In the genomic region with DNA sequence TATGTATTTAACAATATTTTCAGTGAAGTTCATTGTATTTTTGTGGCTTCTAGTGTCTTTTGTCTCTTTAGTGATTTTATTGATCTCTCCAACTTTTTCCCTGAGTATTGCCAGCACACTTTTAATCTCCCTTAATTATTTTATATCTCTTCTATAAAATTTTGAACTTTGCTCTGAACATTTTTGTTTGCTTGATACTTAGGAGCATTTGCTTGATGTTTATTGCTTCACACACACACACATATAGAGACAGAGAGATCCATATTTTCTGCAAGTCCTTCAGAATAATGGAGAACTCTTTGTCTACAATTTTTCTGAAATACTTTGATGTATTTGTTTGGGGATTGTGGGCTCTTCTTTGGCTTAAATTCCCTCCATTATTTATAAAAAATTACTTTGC, we compare ENCODE assay signal across 16 cellular contexts.
DNase-seq lines count a peak whose midpoint lies in the region; ATAC-seq and TF ChIP-seq lines count a peak whose summit lies in the region.
"Had no signal": no experiment of that assay in that cellular context is flagged by ENCODE, and none has a peak within 500 bp of the region (broad histone marks: within the 10 kb centered on the region; RNA-seq: fewer than 3 reads in every experiment).

No MANE protein-coding gene starts in this region.

- TF ChIP-seq POLR2A in breast epithelium (IDR thresholded peaks at IDR 0.05) (no peak), transverse colon (IDR thresholded peaks at IDR 0.05) (no peak)

- no peaks in the 10 kb centered on the region for H3K27me3 ChIP-seq in breast epithelium
- no peaks in the 10 kb centered on the region for H3K27me3 ChIP-seq in transverse colon
- no peaks in the 10 kb centered on the region for H3K27me3 ChIP-seq in A673 (replicated peaks; ENCODE audit: insufficient read depth, low read depth, low read length, poor library complexity)

- H3K36me3 ChIP-seq in breast epithelium (no peaks in the 10 kb centered on the region), transverse colon (no peaks in the 10 kb centered on the region), A673 (ENCODE audit: insufficient read depth, low read length, poor library complexity, severe bottlenecking) (no peaks in the 10 kb centered on the region)

- POLR2A ChIA-PET in MCF 10A (lab: Yijun Ruan, JAX) = no interaction called here
- POLR2A ChIA-PET in A673 (lab: Charles Lee; ENCODE audit: low non-redundant PET) = no interaction called here

- DNase-seq in MCF 10A (ENCODE audit: unreplicated experiment) (no peak), breast epithelium (ENCODE audit: low spot score in 2 of 2) (no peak), left colon (no peak), transverse colon (no peak), A673 (ENCODE audit: low spot score) (no peak)
- DNase-seq: 8988T; C1 segment of cervical spinal cord; Calu3; CD4-positive, alpha-beta memory T cell; COR-L47; DMS53; GM23248; H7; HCEC 1CT had no signal

- H3K9me3 Mint-ChIP-seq in MCF 10A (ENCODE audit: unreplicated experiment) = no peaks in the 10 kb centered on the region

- CTCF ChIA-PET in MCF 10A (lab: Yijun Ruan, JAX) = no interaction called here
- CTCF ChIA-PET in A673 (lab: Charles Lee) = no interaction called here

- no peak overlapping the region for H3K4me3 Mint-ChIP-seq in MCF 10A (ENCODE audit: unreplicated experiment)
- H3K4me3 Mint-ChIP-seq: CD4-positive, alpha-beta memory T cell had no signal

- H3K27ac ChIP-seq in breast epithelium (no peak overlapping the region), transverse colon (peak overlapping the region in 3 of 4 donors; percentile 9 to 58 (median 30)), A673 (ENCODE audit: low read depth, low read length, poor library complexity, severe bottlenecking) (no peak overlapping the region)
- H3K27ac ChIP-seq: A549, GM23248 had no signal

- BruUV-seq in MCF 10A (replicated peaks; lab: Mats Ljungman, UMichigan) (no TSS peak), A673 (replicated peaks; lab: Mats Ljungman, UMichigan) (no TSS peak)

- TF ChIP-seq EP300 in transverse colon (IDR thresholded peaks at IDR 0.05; ENCODE audit: low read depth) = no peak

- peak overlapping the region; percentile 72 for H3K27ac Mint-ChIP-seq in MCF 10A (ENCODE audit: low read depth, unreplicated experiment)

- H3K4me1 Mint-ChIP-seq in MCF 10A (ENCODE audit: insufficient read depth, unreplicated experiment) = no peaks in the 10 kb centered on the region

- H3K9me3 ChIP-seq in breast epithelium (peaks cover 9 to 15% of the 10 kb centered on the region in 2 donors), transverse colon (peaks cover 11 to 20% of the 10 kb centered on the region in 2 donors), A673 (ENCODE audit: low read depth, low read length, poor library complexity, severe bottlenecking) (peaks cover 9% of the 10 kb centered on the region)

- H3K36me3 Mint-ChIP-seq in MCF 10A (ENCODE audit: insufficient read depth, unreplicated experiment) = no peaks in the 10 kb centered on the region

- H3K4me3 ChIP-seq in breast epithelium (no peak overlapping the region), transverse colon (no peak overlapping the region), A673 (ENCODE audit: low read depth, low read length, poor library complexity, severe bottlenecking) (no peak overlapping the region)
- H3K4me3 ChIP-seq: A549, GM23248 had no signal

- TF ChIP-seq CTCF in MCF 10A (IDR thresholded peaks at IDR 0.05; ENCODE audit: unreplicated experiment) (no peak), breast epithelium (IDR thresholded peaks at IDR 0.05) (no peak), transverse colon (IDR thresholded peaks at IDR 0.05) (no peak), A673 (conservative IDR thresholded peaks at IDR 0.05; ENCODE audit: low read depth, low read length) (no peak)

- ATAC-seq in left colon (peak; percentile 88), HG02870 (IDR thresholded peaks at IDR 0.05; ENCODE audit: unreplicated experiment) (no peak)
- ATAC-seq: A549 had no signal

- in situ Hi-C loops in transverse colon (cut with MboI; ENCODE audit: low pct_ligation_motif_present in 1 of 4, low pct_unique_long_range_greater_than_20kb in 1 of 4, low sequenced_read_pairs in 3 of 4) = no loop called here

- H3K27me3 Mint-ChIP-seq in MCF 10A (ENCODE audit: insufficient read depth, unreplicated experiment) = no peaks in the 10 kb centered on the region
- H3K27me3 Mint-ChIP-seq: CD4-positive, alpha-beta memory T cell had no signal

- H3K4me1 ChIP-seq in breast epithelium (no peaks in the 10 kb centered on the region), transverse colon (peaks cover 0 to 20% (median 12%) of the 10 kb centered on the region in 4 donors), A673 (ENCODE audit: insufficient read depth, low read length, poor library complexity, severe bottlenecking) (no peaks in the 10 kb centered on the region)
- H3K4me1 ChIP-seq: A549 had no signal

- intact Hi-C loops in MCF 10A (cut with micrococcal nuclease) = no loop called here
- intact Hi-C loops in breast epithelium (cut with DNase I; ENCODE audit: low total_unique reads) = no loop called here
- intact Hi-C loops in left colon (cut with DNase I, micrococcal nuclease) = no loop called here
- intact Hi-C loops in transverse colon (cut with DNase I; ENCODE audit: low total_unique reads) = no loop called here
- intact Hi-C loops in A673 (cut with micrococcal nuclease; ENCODE audit: unreplicated experiment) = no loop called here

Comparison
In these comparisons a context has a peak if more than half of its experiments do, and no peak if none do; other contexts are left out.
1. H3K27ac ChIP-seq: peak in transverse colon (3 of 4); none in breast epithelium (0 of 2) and A673 (single experiment).